Comparison of ENCODE assay signal across 20 cellular contexts in genomic region chr6:164095056-164095455, GRCh38.
DNase-seq lines count a peak whose midpoint lies in the region; ATAC-seq and TF ChIP-seq lines count a peak whose summit lies in the region.
"Had no signal": no experiment of that assay in that cellular context is flagged by ENCODE, and none has a peak within 500 bp of the region (broad histone marks: within the 10 kb centered on the region; RNA-seq: fewer than 3 reads in every experiment).

No MANE protein-coding gene starts in this region.

- no peak overlapping the region for H2BK12ac ChIP-seq in H9 (ENCODE audit: insufficient read length, low read depth, low read length)

- H2AK5ac ChIP-seq in H9 (ENCODE audit: insufficient read length, low read length) = no peak overlapping the region

- intact Hi-C loops in CD8-positive, alpha-beta T cell (cut with DNase I, micrococcal nuclease) = no loop called here

- no peak overlapping the region for H4K5ac ChIP-seq in H9 (ENCODE audit: insufficient read length, low read depth, low read length)

- CTCF ChIA-PET in CD8-positive, alpha-beta T cell (lab: Charles Lee) = no interaction called here

- no peaks in the 10 kb centered on the region for H3K27me3 ChIP-seq in CD8-positive, alpha-beta T cell (ENCODE audit: insufficient read depth, low read length)
- no peaks in the 10 kb centered on the region for H3K27me3 ChIP-seq in H9 (ENCODE audit: insufficient read depth, low read length)

- no peak overlapping the region for H3K4me3 Mint-ChIP-seq in CD8-positive, alpha-beta T cell
- no peak overlapping the region for H3K4me3 Mint-ChIP-seq in H9

- no peak overlapping the region for H3K9ac ChIP-seq in H9 (ENCODE audit: extremely low read depth, insufficient read length, low read length)

- no peak overlapping the region for H2BK15ac ChIP-seq in H9 (ENCODE audit: low read depth, low read length)

- H3K9me3 ChIP-seq in CD8-positive, alpha-beta T cell (ENCODE audit: low read length) = no peaks in the 10 kb centered on the region
- no peaks in the 10 kb centered on the region for H3K9me3 ChIP-seq in H9 (ENCODE audit: control insufficient read depth, low read depth, low read length)

- ATAC-seq in CD8-positive, alpha-beta T cell = no peak
- ATAC-seq: GM12878, K562 had no signal

- H2BK5ac ChIP-seq in H9 (ENCODE audit: insufficient read length, low read length) = no peak overlapping the region

- H3K27ac ChIP-seq in temporal lobe (ENCODE audit: low read depth, low read length) = peak overlapping the region; percentile 38
- no peak overlapping the region for H3K27ac ChIP-seq in CD8-positive, alpha-beta T cell (ENCODE audit: low read depth, low read length)
- H3K27ac ChIP-seq in H9 (ENCODE audit: insufficient read length, low read depth, low read length) = no peak overlapping the region
- H3K27ac ChIP-seq: C4-2B had no signal

- H3K56ac ChIP-seq in H9 (ENCODE audit: insufficient read length, low read depth, low read length) = no peak overlapping the region

- H3K23ac ChIP-seq in H9 (ENCODE audit: insufficient read length, low read depth, low read length) = no peak overlapping the region

- no peak overlapping the region for H2AFZ ChIP-seq in H9 (ENCODE audit: low read length)

- H3K4me1 Mint-ChIP-seq in CD8-positive, alpha-beta T cell (ENCODE audit: low read depth) = no peaks in the 10 kb centered on the region
- peaks cover 18 to 23% of the 10 kb centered on the region in 2 experiments for H3K4me1 Mint-ChIP-seq in H9

- H3K18ac ChIP-seq in H9 (ENCODE audit: insufficient read length, low read depth, low read length) = no peak overlapping the region

- H3K27me3 Mint-ChIP-seq in CD8-positive, alpha-beta T cell (ENCODE audit: low read depth) = no peaks in the 10 kb centered on the region
- no peaks in the 10 kb centered on the region for H3K27me3 Mint-ChIP-seq in H9 (ENCODE audit: low read depth)

- no peak overlapping the region for H3T11ph ChIP-seq in H9 (ENCODE audit: low read length)

- no peaks in the 10 kb centered on the region for H3K4me1 ChIP-seq in CD8-positive, alpha-beta T cell (ENCODE audit: insufficient read depth, low read length)
- H3K4me1 ChIP-seq in H9 (ENCODE audit: insufficient read depth, low read length) = no peaks in the 10 kb centered on the region

- H2BK120ac ChIP-seq in H9 (ENCODE audit: low read depth, low read length, poor library complexity, severe bottlenecking) = no peak overlapping the region

- H4K20me1 ChIP-seq in H9 (ENCODE audit: control insufficient read depth, insufficient read depth, insufficient read length) = peaks cover 3% of the 10 kb centered on the region

- no peak overlapping the region for H2BK20ac ChIP-seq in H9 (ENCODE audit: low read depth, low read length, poor library complexity, severe bottlenecking)

- no peak overlapping the region for H3K4me2 ChIP-seq in H9 (ENCODE audit: insufficient read depth, insufficient read length, low read length)

- POLR2A ChIA-PET in CD8-positive, alpha-beta T cell (lab: Charles Lee) = no interaction called here

- H3K27ac Mint-ChIP-seq in CD8-positive, alpha-beta T cell = no peak overlapping the region
- H3K27ac Mint-ChIP-seq in H9 = no peak overlapping the region; a peak in 1 of 7 replicates

- H3K14ac ChIP-seq in H9 (ENCODE audit: insufficient read depth, low read length) = no peak overlapping the region

- TF ChIP-seq CTCF in fibroblast of mammary gland (conservative IDR thresholded peaks at IDR 0.05; ENCODE audit: control insufficient read depth, insufficient read depth, low read depth, low read length) (no peak), H9 (conservative IDR thresholded peaks at IDR 0.05) (no peak)
- no peak for TF ChIP-seq CTCF in CD8-positive, alpha-beta T cell (IDR thresholded peaks at IDR 0.05)

- H3K79me1 ChIP-seq in H9 (ENCODE audit: insufficient read depth, low read depth, low read length, poor library complexity, severe bottlenecking) = no peaks in the 10 kb centered on the region

- peaks cover 2% of the 10 kb centered on the region for H3K9me3 Mint-ChIP-seq in CD8-positive, alpha-beta T cell
- no peaks in the 10 kb centered on the region; a peak in 1 of 5 replicates for H3K9me3 Mint-ChIP-seq in H9

- H3K23me2 ChIP-seq in H9 (ENCODE audit: insufficient read length, low read depth, low read length, poor library complexity, severe bottlenecking) = no peaks in the 10 kb centered on the region

- in situ Hi-C loops in SK-MEL-5 (cut with HindIII; ENCODE audit: low pct_unique_long_range_greater_than_20kb, low sequenced_read_pairs) = no loop called here

- DNase-seq in ELR (ENCODE audit: low read depth) = peak; percentile 60
- peak; percentile 41 for DNase-seq in SK-MEL-5 (ENCODE audit: low read depth, low spot score)
- peak; percentile 26 for DNase-seq in fibroblast of mammary gland (ENCODE audit: low read depth)
- no peak for DNase-seq in NCI-H526 (lab: John Stamatoyannopoulos, UW)
- DNase-seq in CD8-positive, alpha-beta T cell = no peak
- no peak for DNase-seq in H9
- DNase-seq: AML-193; DMS79 treated with DMSO at 0.1 percent for 48 hours; GDM1; H7; NCI-H1105; NCI-H2081; NCI-H2171 treated with DMSO at 0.1 percent for 48 hours; NCI-H446 treated with DMSO at 0.1 percent for 48 hours; NK-92 treated with Interleukin-12 subunit alpha and Interleukin-12 subunit beta, amount 100 ng/mL, for 24 hours; SIG-M5 had no signal

- H3K4me3 ChIP-seq in fibroblast of mammary gland (ENCODE audit: control insufficient read depth, low read depth, low read length) = no peak overlapping the region
- H3K4me3 ChIP-seq in CD8-positive, alpha-beta T cell (ENCODE audit: low read depth, low read length) = no peak overlapping the region
- H3K4me3 ChIP-seq: GM12878, K562 had no signal

- no peak overlapping the region for H4K91ac ChIP-seq in H9 (ENCODE audit: insufficient read length, low read depth, low read length)

- H4K8ac ChIP-seq in H9 (replicated peaks; ENCODE audit: insufficient read length, low read depth, low read length) = no peak overlapping the region

- no peaks in the 10 kb centered on the region for H3K36me3 ChIP-seq in CD8-positive, alpha-beta T cell (ENCODE audit: insufficient read depth, low read length)

- H3K4ac ChIP-seq in H9 (ENCODE audit: low read depth, low read length) = no peak overlapping the region

- no peaks in the 10 kb centered on the region for H3K36me3 Mint-ChIP-seq in CD8-positive, alpha-beta T cell
- H3K36me3 Mint-ChIP-seq in H9 (ENCODE audit: insufficient read depth in 1 of 3, low read depth in 3 of 3) = peaks cover 0 to 4% (median 0%) of the 10 kb centered on the region in 3 experiments; a peak in 1 of 7 replicates

- WGBS in H9 (ENCODE audit: extremely low coverage, insufficient read length, low lambda C conversion rate) = no CpG with 5 or more reads among the region's 3 CpGs

- H3K79me2 ChIP-seq in H9 (ENCODE audit: insufficient read depth, low read length) = no peaks in the 10 kb centered on the region

Comparison
In these comparisons a context has a peak if more than half of its experiments do, and no peak if none do; other contexts are left out.
1. DNase-seq: peak in ELR (single experiment), SK-MEL-5 (single experiment) and fibroblast of mammary gland (single experiment); none in NCI-H526 (0 of 2), CD8-positive, alpha-beta T cell (0 of 7) and H9 (single experiment).